ENCODE assay signal across 21 cellular contexts in the genomic region with DNA sequence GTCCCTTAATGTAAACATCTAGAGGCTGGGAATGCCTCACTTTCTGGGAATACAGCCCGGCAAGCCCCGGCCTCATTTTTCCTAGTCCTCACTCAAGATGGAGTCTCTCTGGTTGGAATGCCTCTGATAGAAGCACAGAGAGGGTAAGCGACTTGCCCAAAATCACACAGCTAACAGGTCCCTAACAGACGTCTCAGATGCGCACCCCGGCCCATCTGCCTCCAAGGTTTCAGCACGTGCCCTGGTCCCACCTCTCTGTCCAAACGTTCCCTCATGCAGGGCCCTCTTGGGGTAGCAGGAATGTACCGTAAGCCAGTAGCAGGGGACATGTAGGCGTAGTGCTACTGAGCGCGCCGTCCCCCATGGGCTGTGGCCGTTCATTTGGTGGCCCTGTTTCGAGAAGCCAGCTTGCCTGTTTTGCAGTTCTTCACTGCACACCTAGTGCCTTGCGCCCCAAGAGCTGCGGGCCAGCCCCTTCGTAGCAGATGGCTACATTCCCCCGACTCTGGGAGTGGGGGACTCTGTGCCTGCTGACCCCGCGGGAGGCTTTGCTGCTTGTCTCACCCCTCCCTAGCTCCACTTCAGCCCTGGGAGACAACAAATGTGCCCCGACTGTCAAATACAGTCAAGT.
DNase-seq lines count a peak whose midpoint lies in the region; ATAC-seq and TF ChIP-seq lines count a peak whose summit lies in the region.
"Had no signal": no experiment of that assay in that cellular context is flagged by ENCODE, and none has a peak within 500 bp of the region (broad histone marks: within the 10 kb centered on the region; RNA-seq: fewer than 3 reads in every experiment).

No MANE protein-coding gene starts in this region.

- no CpG with 5 or more reads among the region's 22 CpGs for WGBS in mesendoderm (ENCODE audit: extremely low coverage, insufficient coverage, low lambda C conversion rate)
- WGBS in smooth muscle cell (ENCODE audit: low lambda C conversion rate), result 59% methylated on average over 22 of the region's 22 CpGs

- H4K20me1 ChIP-seq in HCT116 (ENCODE audit: insufficient read depth) (no peaks in the 10 kb centered on the region), smooth muscle cell (ENCODE audit: low read depth) (no peaks in the 10 kb centered on the region)

- no peaks in the 10 kb centered on the region for H3F3A ChIP-seq in smooth muscle cell (ENCODE audit: low read depth)

- peaks cover 19% of the 10 kb centered on the region for H3K27me3 Mint-ChIP-seq in activated T-helper 1 cell treated with anti-CD3 and anti-CD28 coated beads, Interleukin-12 subunit alpha, Interleukin-12 subunit beta, Interleukin-2, Interleukin-4 antibody, amounts not matched to agents 30 ng/mL and 10 ng/mL and 1 ng/mL, durations not matched to agents 14 hours and 24 hours and 36 hours (ENCODE audit: insufficient read depth)

- no peak for TF ChIP-seq RAD21 in HCT116 (IDR thresholded peaks at IDR 0.05; ENCODE audit: low read depth)

- no peak overlapping the region for H2BK5ac ChIP-seq in mesendoderm (ENCODE audit: low read length)

- no peak overlapping the region for H2BK15ac ChIP-seq in mesendoderm (replicated peaks; ENCODE audit: low read depth)

- H3K4me1 ChIP-seq in HCT116 (ENCODE audit: control insufficient read depth in 1 of 2, insufficient read depth in 2 of 2, low read length in 2 of 2) (peaks cover 23 to 45% of the 10 kb centered on the region in 2 experiments), ascending aorta (peaks cover 7 to 13% of the 10 kb centered on the region in 2 donors), mesendoderm (ENCODE audit: control insufficient read depth, low read depth, low read length) (peaks cover 4% of the 10 kb centered on the region), smooth muscle cell (ENCODE audit: low read depth) (peaks cover 17% of the 10 kb centered on the region)

- DNase-seq in HCT116 (ENCODE audit: low read depth, low spot score), result no peak
- DNase-seq in ascending aorta (ENCODE audit: low spot score in 2 of 2), result no peak
- peak; percentile 64 for DNase-seq in mesendoderm
- DNase-seq in smooth muscle cell (lab: John Stamatoyannopoulos, UW; ENCODE audit: unreplicated experiment), result no peak
- DNase-seq in head of caudate nucleus, result no peak
- no peak for DNase-seq in activated T-helper 1 cell treated with anti-CD3 and anti-CD28 coated beads, Interleukin-12 subunit alpha, Interleukin-12 subunit beta, Interleukin-2, Interleukin-4 antibody, amounts not matched to agents 30 ng/mL and 10 ng/mL and 1 ng/mL, durations not matched to agents 14 hours and 24 hours and 36 hours (ENCODE audit: low spot score)
- no peak for DNase-seq in GM10266 (ENCODE audit: extremely low spot score)
- DNase-seq in NCI-H1092 (lab: John Stamatoyannopoulos, UW), result no peak
- DNase-seq: DMS 273 treated with DMSO at 0.1 percent for 48 hours; kidney glomerular epithelial cell; midbrain; MV-4-11; NCI-H2081 treated with DMSO at 0.1 percent for 48 hours; NCI-H526 treated with DMSO at 0.1 percent for 48 hours; stimulated activated CD4-positive, alpha-beta T cell treated with anti-CD3 and anti-CD28 coated beads, Interleukin-4, amount 100 ng/mL, for 4 hours; stimulated activated CD8-positive, alpha-beta memory T cell treated with anti-CD3 and anti-CD28 coated beads, Interleukin-4, amount 100 ng/mL, for 48 hours had no signal

- no peak for ATAC-seq in HCT116
- ATAC-seq: activated CD4-positive, CD25-positive, alpha-beta regulatory T cell treated with anti-CD3 and anti-CD28 coated beads, Interleukin-2, amount 50 U/mL, for 24 hours had no signal

- H3K4me3 ChIP-seq in HCT116 (replicated peaks in 1 of 2; ENCODE audit: low read depth in 1 of 2, low read length in 2 of 2) (no peak overlapping the region), ascending aorta (no peak overlapping the region), mesendoderm (ENCODE audit: low read length) (no peak overlapping the region), smooth muscle cell (no peak overlapping the region)
- H3K4me3 ChIP-seq: PC-9 had no signal

- H3K4me2 ChIP-seq in HCT116 (ENCODE audit: low read length) (peak overlapping the region; percentile 34; the same call in 1 of the 2 replicates), mesendoderm (ENCODE audit: low read length) (peak overlapping the region; percentile 27), smooth muscle cell (peak overlapping the region; percentile 45)
- H3K4me2 ChIP-seq: PC-9 had no signal

- no peaks in the 10 kb centered on the region for H3K4me1 Mint-ChIP-seq in activated T-helper 1 cell treated with anti-CD3 and anti-CD28 coated beads, Interleukin-12 subunit alpha, Interleukin-12 subunit beta, Interleukin-2, Interleukin-4 antibody, amounts not matched to agents 30 ng/mL and 10 ng/mL and 1 ng/mL, durations not matched to agents 14 hours and 24 hours and 36 hours (ENCODE audit: low read depth)
- H3K4me1 Mint-ChIP-seq: central memory CD8-positive, alpha-beta T cell had no signal

- no peak overlapping the region for H4K5ac ChIP-seq in mesendoderm (ENCODE audit: low read length)

- H3K36me3 ChIP-seq in HCT116 (ENCODE audit: control insufficient read depth in 1 of 2, insufficient read depth in 2 of 2, low read length in 2 of 2) (no peaks in the 10 kb centered on the region), ascending aorta (peaks cover 20 to 42% of the 10 kb centered on the region in 2 donors), mesendoderm (ENCODE audit: control insufficient read depth, insufficient read depth, low read length) (no peaks in the 10 kb centered on the region), smooth muscle cell (ENCODE audit: low read depth) (no peaks in the 10 kb centered on the region)
- H3K36me3 ChIP-seq: BE2C had no signal

- H3K27me3 ChIP-seq in HCT116 (ENCODE audit: insufficient read depth, low read length) (no peaks in the 10 kb centered on the region), ascending aorta (no peaks in the 10 kb centered on the region), mesendoderm (ENCODE audit: insufficient read depth, low read length, poor library complexity) (no peaks in the 10 kb centered on the region), smooth muscle cell (ENCODE audit: low read depth) (no peaks in the 10 kb centered on the region)
- H3K27me3 ChIP-seq: BE2C had no signal

- H3K18ac ChIP-seq in mesendoderm (ENCODE audit: low read length), result peak overlapping the region; percentile 53

- H3K23ac ChIP-seq in mesendoderm (ENCODE audit: low read length), result no peak overlapping the region

- no peak for TF ChIP-seq POLR2A in HCT116 (IDR thresholded peaks at IDR 0.05; ENCODE audit: borderline replicate concordance, extremely low read depth, insufficient read depth, insufficient read length)

- H3K4me3 Mint-ChIP-seq in activated T-helper 1 cell treated with anti-CD3 and anti-CD28 coated beads, Interleukin-12 subunit alpha, Interleukin-12 subunit beta, Interleukin-2, Interleukin-4 antibody, amounts not matched to agents 30 ng/mL and 10 ng/mL and 1 ng/mL, durations not matched to agents 14 hours and 24 hours and 36 hours, result no peak overlapping the region
- H3K4me3 Mint-ChIP-seq: central memory CD8-positive, alpha-beta T cell; T-helper 2 cell treated with Interferon-gamma antibody and Interleukin-4, amounts not matched to agents 5 μg/mL and 100 μg/mL, for 36 hours had no signal

- intact Hi-C loops in HCT116 (cut with micrococcal nuclease) (no loop called here), ascending aorta (cut with DNase I) (no loop called here), head of caudate nucleus (cut with DNase I) (no loop called here)
- intact Hi-C loops in activated T-helper 1 cell treated with anti-CD3 and anti-CD28 coated beads, Interleukin-12 subunit alpha, Interleukin-12 subunit beta, Interleukin-2, Interleukin-4 antibody, amounts not matched to agents 30 ng/mL and 10 ng/mL and 1 ng/mL, durations not matched to agents 14 hours and 24 hours and 36 hours (cut with micrococcal nuclease), result no loop called here

- no peak overlapping the region for H2AK5ac ChIP-seq in mesendoderm (ENCODE audit: low read length)

- H3K79me1 ChIP-seq in mesendoderm (ENCODE audit: low read length), result no peaks in the 10 kb centered on the region

- no peaks in the 10 kb centered on the region for H3K9me3 Mint-ChIP-seq in activated T-helper 1 cell treated with anti-CD3 and anti-CD28 coated beads, Interleukin-12 subunit alpha, Interleukin-12 subunit beta, Interleukin-2, Interleukin-4 antibody, amounts not matched to agents 30 ng/mL and 10 ng/mL and 1 ng/mL, durations not matched to agents 14 hours and 24 hours and 36 hours
- H3K9me3 Mint-ChIP-seq: central memory CD8-positive, alpha-beta T cell; T-helper 2 cell treated with Interferon-gamma antibody and Interleukin-4, amounts not matched to agents 5 μg/mL and 100 μg/mL, for 36 hours had no signal

- no peak overlapping the region for H4K8ac ChIP-seq in mesendoderm (ENCODE audit: low read depth, low read length)

- H3K36me3 Mint-ChIP-seq in activated T-helper 1 cell treated with anti-CD3 and anti-CD28 coated beads, Interleukin-12 subunit alpha, Interleukin-12 subunit beta, Interleukin-2, Interleukin-4 antibody, amounts not matched to agents 30 ng/mL and 10 ng/mL and 1 ng/mL, durations not matched to agents 14 hours and 24 hours and 36 hours (ENCODE audit: low read depth), result no peaks in the 10 kb centered on the region

- H3K27ac ChIP-seq in HCT116 (ENCODE audit: low read depth, low read length), result no peak overlapping the region
- H3K27ac ChIP-seq in ascending aorta, result peak overlapping the region; percentile 43 to 54
- peak overlapping the region; percentile 45 for H3K27ac ChIP-seq in mesendoderm (ENCODE audit: low read depth, low read length)
- H3K27ac ChIP-seq in smooth muscle cell (ENCODE audit: low read depth), result no peak overlapping the region

- H2AFZ ChIP-seq in HCT116 (ENCODE audit: low read depth, low read length, poor library complexity, severe bottlenecking) (no peak overlapping the region), smooth muscle cell (ENCODE audit: low read depth) (no peak overlapping the region)
- H2AFZ ChIP-seq: PC-9 had no signal

- H2BK120ac ChIP-seq in mesendoderm (ENCODE audit: low read depth, low read length), result no peak overlapping the region

- no peak overlapping the region for H3K4ac ChIP-seq in mesendoderm (ENCODE audit: low read depth, low read length)

- peak overlapping the region; percentile 71 for H3K56ac ChIP-seq in mesendoderm (ENCODE audit: low read length)

- TF ChIP-seq CTCF in HCT116 (IDR thresholded peaks at IDR 0.05 in 2 of 3, conservative IDR thresholded peaks at IDR 0.05 in 1 of 3; ENCODE audit: borderline replicate concordance in 1 of 3, insufficient read depth in 1 of 3, low read depth in 2 of 3, low read length in 2 of 3) (no peak), ascending aorta (IDR thresholded peaks at IDR 0.05) (no peak), smooth muscle cell (IDR thresholded peaks at IDR 0.05; ENCODE audit: borderline replicate concordance, insufficient read depth, poor library complexity, severe bottlenecking) (no peak), GM10266 (IDR thresholded peaks at IDR 0.05; ENCODE audit: control insufficient read depth, insufficient read depth, low read depth, missing control alignments) (no peak)

- H3K9me2 ChIP-seq in HCT116 (ENCODE audit: insufficient read depth), result no peaks in the 10 kb centered on the region

- H3K9ac ChIP-seq in HCT116 (ENCODE audit: low read length) (peak overlapping the region; percentile 23; the same call in 1 of the 2 replicates), mesendoderm (ENCODE audit: low read length) (peak overlapping the region; percentile 33), smooth muscle cell (ENCODE audit: low read depth) (no peak overlapping the region)

- CTCF ChIA-PET in HCT116 (lab: Charles Lee), result no interaction called here

- H3K9me3 ChIP-seq in HCT116 (ENCODE audit: control insufficient read depth in 1 of 2, insufficient read depth in 1 of 2, low read depth in 1 of 2, low read length in 2 of 2), result no peaks in the 10 kb centered on the region
- H3K9me3 ChIP-seq in ascending aorta, result no peaks in the 10 kb centered on the region
- no peaks in the 10 kb centered on the region for H3K9me3 ChIP-seq in smooth muscle cell (replicated peaks; ENCODE audit: low read depth)
- H3K9me3 ChIP-seq: BE2C had no signal

- no peaks in the 10 kb centered on the region for H3K79me2 ChIP-seq in HCT116 (ENCODE audit: insufficient read depth, low read length)
- no peaks in the 10 kb centered on the region for H3K79me2 ChIP-seq in mesendoderm (ENCODE audit: control insufficient read depth, insufficient read depth, low read length)
- H3K79me2 ChIP-seq in smooth muscle cell (ENCODE audit: low read depth), result no peaks in the 10 kb centered on the region

- POLR2A ChIA-PET in HCT116 (lab: Charles Lee), result no interaction called here

- RAD21 ChIA-PET in HCT116 (lab: Charles Lee; ENCODE audit: low non-redundant PET in 1 of 2, low total read pairs in 2 of 2, uncharacterized antibody in 2 of 2, unreplicated experiment in 2 of 2), result no interaction called here

- H3K27ac Mint-ChIP-seq in activated T-helper 1 cell treated with anti-CD3 and anti-CD28 coated beads, Interleukin-12 subunit alpha, Interleukin-12 subunit beta, Interleukin-2, Interleukin-4 antibody, amounts not matched to agents 30 ng/mL and 10 ng/mL and 1 ng/mL, durations not matched to agents 14 hours and 24 hours and 36 hours, result no peak overlapping the region
- H3K27ac Mint-ChIP-seq: T-helper 2 cell treated with Interferon-gamma antibody and Interleukin-4, amounts not matched to agents 5 μg/mL and 100 μg/mL, for 36 hours had no signal

- BruUV-seq in HCT116 (replicated peaks; lab: Mats Ljungman, UMichigan), result no TSS peak

Comparison
In these comparisons a context has a peak if more than half of its experiments do, and no peak if none do; other contexts are left out.
1. H3K27ac ChIP-seq: peak in ascending aorta (2 of 2) and mesendoderm (single experiment); none in HCT116 (single experiment) and smooth muscle cell (single experiment).
2. Peak in every context shown above with its lines, with median percentiles within 50 percentile points of each other: H3K4me2 ChIP-seq.